ENCODE assay signal across 8 cellular contexts in genomic region chr12:56792678-56793077, GRCh38.
"Had no signal": no experiment of that assay in that cellular context is flagged by ENCODE, and none has a peak within 500 bp of the region (broad histone marks: within the 10 kb centered on the region; RNA-seq: fewer than 3 reads in every experiment).

No MANE protein-coding gene starts in this region.

- DNase-seq: GDM1, GF-D8 had no signal

- H3K4me3 ChIP-seq: GM12878 had no signal

- ATAC-seq: GM12878 had no signal

- FAIRE-seq: G401.6, GM12878, GM12891, GM12892, GM18507, GM19239 had no signal
